20 cellular contexts compared by ENCODE assay signal in genomic region chr10:15482168-15482567, GRCh38.
DNase-seq lines count a peak whose midpoint lies in the region; ATAC-seq and TF ChIP-seq lines count a peak whose summit lies in the region.
"Had no signal": no experiment of that assay in that cellular context is flagged by ENCODE, and none has a peak within 500 bp of the region (broad histone marks: within the 10 kb centered on the region; RNA-seq: fewer than 3 reads in every experiment).

No MANE protein-coding gene starts in this region.

- no peak overlapping the region for H3K4me3 Mint-ChIP-seq in nephron progenitor cell
- H3K4me3 Mint-ChIP-seq: CD8-positive, alpha-beta T cell; HFFc6 had no signal

- no peaks in the 10 kb centered on the region for H4K20me1 ChIP-seq in osteoblast (ENCODE audit: insufficient read depth, low read length)
- H4K20me1 ChIP-seq: BLaER1 had no signal

- intact Hi-C loops in uterus (cut with DNase I; ENCODE audit: low total_unique reads) = no loop called here

- no peak for TF ChIP-seq CTCF in osteoblast (IDR thresholded peaks at IDR 0.05; ENCODE audit: extremely low read depth, low read depth, low read length)
- no peak for TF ChIP-seq CTCF in uterus (IDR thresholded peaks at IDR 0.05)
- TF ChIP-seq CTCF in nephron progenitor cell (IDR thresholded peaks at IDR 0.05) = no peak

- H3K79me2 ChIP-seq in osteoblast (ENCODE audit: insufficient read depth, low read length) = no peaks in the 10 kb centered on the region

- H3K4me1 Mint-ChIP-seq in nephron progenitor cell = peaks cover 69% of the 10 kb centered on the region

- no peak overlapping the region for H3K4me3 ChIP-seq in osteoblast (ENCODE audit: insufficient read depth, low read length)
- no peak overlapping the region for H3K4me3 ChIP-seq in uterus
- H3K4me3 ChIP-seq: BLaER1, GM12878, Peyer's patch had no signal

- H3K27me3 ChIP-seq in osteoblast (ENCODE audit: insufficient read depth, low read length) = peaks cover 14% of the 10 kb centered on the region
- H3K27me3 ChIP-seq in uterus = no peaks in the 10 kb centered on the region
- H3K27me3 ChIP-seq: BLaER1, Peyer's patch had no signal

- peaks cover 22% of the 10 kb centered on the region for H3K4me1 ChIP-seq in osteoblast (ENCODE audit: insufficient read depth, low read length)
- no peaks in the 10 kb centered on the region for H3K4me1 ChIP-seq in uterus
- H3K4me1 ChIP-seq: Peyer's patch had no signal

- H3K36me3 ChIP-seq in osteoblast (ENCODE audit: insufficient read depth, low read length) (no peaks in the 10 kb centered on the region), uterus (no peaks in the 10 kb centered on the region)
- H3K36me3 ChIP-seq: BLaER1, Peyer's patch had no signal

- DNase-seq in LHCN-M2 (ENCODE audit: low read depth) = peak; percentile 2
- DNase-seq in dedifferentiated amniotic fluid mesenchymal stem cell (ENCODE audit: extremely low spot score) = peak; percentile 22
- DNase-seq in osteoblast (ENCODE audit: insufficient read length, low spot score, missing footprints) = peak; percentile 66
- no peak for DNase-seq in NCI-H1417 treated with DMSO at 0.1 percent for 48 hours (lab: John Stamatoyannopoulos, UW)
- no peak for DNase-seq in uterus
- no peak for DNase-seq in nephron progenitor cell
- DNase-seq: CD8-positive, alpha-beta T cell; DMS79; HFFc6; NCI-H1092; NCI-H1694; NCI-H510A treated with DMSO at 0.1 percent for 48 hours; Peyer's patch; SHP77; SK-N-SH had no signal

- no peak overlapping the region for H3K4me2 ChIP-seq in osteoblast (ENCODE audit: insufficient read depth, low read length)
- H3K4me2 ChIP-seq: BLaER1, KMS-11, SK-N-SH had no signal

- peaks cover 14% of the 10 kb centered on the region for H3K36me3 Mint-ChIP-seq in nephron progenitor cell (ENCODE audit: low read depth)
- H3K36me3 Mint-ChIP-seq: CD8-positive, alpha-beta T cell had no signal

- peak overlapping the region; percentile 54 for H2AFZ ChIP-seq in osteoblast (ENCODE audit: low read length)

- no peak for ATAC-seq in GM19023 (IDR thresholded peaks at IDR 0.05; ENCODE audit: unreplicated experiment)
- ATAC-seq: CD8-positive, alpha-beta T cell; GM12878; HepG2 had no signal

- no peak for TF ChIP-seq POLR2A in uterus (IDR thresholded peaks at IDR 0.05)

- no peak overlapping the region for H3K27ac Mint-ChIP-seq in nephron progenitor cell
- H3K27ac Mint-ChIP-seq: CD8-positive, alpha-beta T cell; HFFc6 had no signal

- H3K27me3 Mint-ChIP-seq in nephron progenitor cell (ENCODE audit: low read depth, poor library complexity) = peaks cover 10% of the 10 kb centered on the region

- H3K27ac ChIP-seq in osteoblast (ENCODE audit: low read depth, low read length) = no peak overlapping the region
- no peak overlapping the region for H3K27ac ChIP-seq in uterus
- H3K27ac ChIP-seq: BLaER1, KMS-11, Peyer's patch had no signal

- peaks cover 19% of the 10 kb centered on the region for H3K9me3 Mint-ChIP-seq in nephron progenitor cell
- H3K9me3 Mint-ChIP-seq: CD8-positive, alpha-beta T cell; HFFc6 had no signal

- no peaks in the 10 kb centered on the region for H3K9me3 ChIP-seq in osteoblast (ENCODE audit: low read depth, low read length)
- no peaks in the 10 kb centered on the region for H3K9me3 ChIP-seq in uterus
- H3K9me3 ChIP-seq: Peyer's patch, SK-N-SH had no signal

Comparison
In these comparisons a context has a peak if more than half of its experiments do, and no peak if none do; other contexts are left out.
1. DNase-seq: peak in LHCN-M2 (single experiment), dedifferentiated amniotic fluid mesenchymal stem cell (single experiment) and osteoblast (single experiment); none in NCI-H1417 treated with DMSO at 0.1 percent for 48 hours (single experiment), uterus (0 of 2) and nephron progenitor cell (single experiment).